ENCODE assay signal across 8 cellular contexts in genomic region chr13:106349080-106349841, GRCh38.
DNase-seq lines count a peak whose midpoint lies in the region; ATAC-seq, FAIRE-seq and TF ChIP-seq lines count a peak whose summit lies in the region.

No MANE protein-coding gene starts in this region.

- no peaks in the 10 kb centered on the region for H3K79me2 ChIP-seq in Karpas-422 (ENCODE audit: low read length)

- 2 to 4% methylated on average over 29 of the region's 29 CpGs for WGBS in pancreas, 2 donors

- in situ Hi-C loops in G401 (cut with HindIII; ENCODE audit: low sequenced_read_pairs): no loop called here

- H3K4me1 ChIP-seq in pancreas (no peaks in the 10 kb centered on the region), Karpas-422 (ENCODE audit: low read length) (no peaks in the 10 kb centered on the region)

- no peak for TF ChIP-seq CTCF in pancreas (IDR thresholded peaks at IDR 0.05)

- H3K4me3 ChIP-seq in pancreas: peak overlapping the region in 1 of 4 donors; percentile 30
- no peak overlapping the region for H3K4me3 ChIP-seq in Karpas-422 (ENCODE audit: low read length)

- ATAC-seq in esophagus mucosa: peak; percentile 75
- ATAC-seq in pancreas: peak in 3 of 4 donors; percentile 73 to 76 (median 75)
- no peak for ATAC-seq in HG02623 (IDR thresholded peaks at IDR 0.05; ENCODE audit: unreplicated experiment)
- no peak for ATAC-seq in GM21360 (IDR thresholded peaks at IDR 0.05; ENCODE audit: unreplicated experiment)

- peak; percentile 88 for DNase-seq in G401 (ENCODE audit: low spot score)
- DNase-seq in NCI-H510A treated with DMSO at 0.1 percent for 48 hours (lab: John Stamatoyannopoulos, UW): peak; percentile 87
- peak in 2 of 6 donors; percentile 36 to 57 for DNase-seq in pancreas
- no peak for DNase-seq in Karpas-422
- no peak for DNase-seq in GM12892 (ENCODE audit: insufficient read length)

- no peaks in the 10 kb centered on the region for H4K20me1 ChIP-seq in Karpas-422 (ENCODE audit: insufficient read depth, low read depth, low read length)

- intact Hi-C loops in pancreas (cut with DNase I): no loop called here

- no peaks in the 10 kb centered on the region for H3K9me3 ChIP-seq in pancreas
- H3K9me3 ChIP-seq in Karpas-422 (ENCODE audit: low read length): peaks cover 2% of the 10 kb centered on the region; the same call in 1 of the 2 replicates

- no peak overlapping the region for H3K9ac ChIP-seq in Karpas-422 (ENCODE audit: low read length)

- H3K27ac ChIP-seq in pancreas (no peak overlapping the region), Karpas-422 (ENCODE audit: low read length) (no peak overlapping the region)

- H3K27me3 ChIP-seq in pancreas (peaks cover 0 to 41% (median 0%) of the 10 kb centered on the region in 4 donors), Karpas-422 (ENCODE audit: low read length) (no peaks in the 10 kb centered on the region)

- H2AFZ ChIP-seq in Karpas-422 (ENCODE audit: low read length): no peak overlapping the region

- no peak overlapping the region for H3K4me2 ChIP-seq in Karpas-422 (ENCODE audit: low read depth, low read length, poor library complexity, severe bottlenecking)

- no peaks in the 10 kb centered on the region for H3K9me2 ChIP-seq in Karpas-422 (replicated peaks; ENCODE audit: insufficient read depth, low read length)

- H3K36me3 ChIP-seq in pancreas (no peaks in the 10 kb centered on the region), Karpas-422 (ENCODE audit: insufficient read depth, low read length) (no peaks in the 10 kb centered on the region)

- no peak for TF ChIP-seq POLR2A in GM12892 (IDR thresholded peaks at IDR 0.05; ENCODE audit: low read depth, low read length)

- FAIRE-seq in pancreas (lab: Jason Lieb, UNC) (no peak), GM12892 (lab: Jason Lieb, UNC) (no peak)

Comparison
In these comparisons a context has a peak if more than half of its experiments do, and no peak if none do; other contexts are left out.
1. DNase-seq: peak in G401 (single experiment) and NCI-H510A treated with DMSO at 0.1 percent for 48 hours (single experiment); none in Karpas-422 (single experiment) and GM12892 (single experiment).
2. ATAC-seq: peak in esophagus mucosa (single experiment) and pancreas (3 of 4); none in HG02623 (single experiment) and GM21360 (single experiment).